In the genomic region with DNA sequence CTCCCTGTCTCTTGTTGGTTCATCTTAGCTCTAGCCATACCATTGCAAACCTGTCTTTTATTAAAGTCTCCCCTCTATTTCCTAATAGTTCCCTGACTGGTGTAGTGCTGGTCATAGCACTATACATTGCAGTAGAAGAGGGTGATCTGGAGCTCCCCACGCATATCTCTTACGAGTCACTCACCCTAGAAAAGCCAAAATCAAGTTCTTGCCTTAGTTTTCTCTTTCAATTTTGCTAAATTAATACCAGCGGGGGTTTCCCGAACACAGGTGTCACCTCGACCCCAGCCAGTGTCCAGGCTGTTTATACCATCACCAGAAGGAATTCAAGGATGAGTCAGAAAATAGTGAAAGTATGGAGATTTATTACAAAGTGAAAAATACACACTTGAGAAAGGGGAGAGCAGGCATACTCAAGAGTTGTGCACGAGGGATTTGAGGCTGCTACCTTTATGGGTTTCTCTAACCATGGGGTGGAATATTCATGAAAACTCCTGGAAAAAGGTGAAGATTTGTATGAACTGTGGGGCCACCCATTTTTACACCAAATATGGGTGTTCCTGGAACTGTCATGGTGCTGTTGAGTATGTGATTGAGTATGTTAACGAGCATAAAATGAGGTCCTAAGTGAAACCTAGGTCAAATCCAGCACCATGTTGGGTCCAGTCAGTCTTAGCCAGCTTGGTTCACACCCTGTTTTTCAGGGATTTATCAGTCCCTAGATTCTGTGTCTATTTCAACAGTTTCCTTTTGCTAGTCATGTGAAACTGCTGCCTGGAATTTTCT, we compare ENCODE assay signal across 1 cellular context.
TF ChIP-seq lines count a peak whose summit lies in the region.

No MANE protein-coding gene starts in this region.

TF ChIP-seq in K562, 482 proteins besides CTCF, POLR2A, EP300 and RAD21:
- TF ChIP-seq, protein P1, sequence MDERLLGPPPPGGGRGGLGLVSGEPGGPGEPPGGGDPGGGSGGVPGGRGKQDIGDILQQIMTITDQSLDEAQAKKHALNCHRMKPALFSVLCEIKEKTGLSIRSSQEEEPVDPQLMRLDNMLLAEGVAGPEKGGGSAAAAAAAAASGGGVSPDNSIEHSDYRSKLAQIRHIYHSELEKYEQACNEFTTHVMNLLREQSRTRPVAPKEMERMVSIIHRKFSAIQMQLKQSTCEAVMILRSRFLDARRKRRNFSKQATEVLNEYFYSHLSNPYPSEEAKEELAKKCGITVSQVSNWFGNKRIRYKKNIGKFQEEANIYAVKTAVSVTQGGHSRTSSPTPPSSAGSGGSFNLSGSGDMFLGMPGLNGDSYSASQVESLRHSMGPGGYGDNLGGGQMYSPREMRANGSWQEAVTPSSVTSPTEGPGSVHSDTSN (CRISPR knock-in tag; IDR thresholded peaks at IDR 0.05; ENCODE audit: low read depth), result no peak
- TF ChIP-seq, protein P1 (tag; conservative IDR thresholded peaks at IDR 0.05; ENCODE audit: low read depth), result peak; percentile 78
- TF ChIP-seq SIN3B (IDR thresholded peaks at IDR 0.05; ENCODE audit: low read depth), result no peak
- TF ChIP-seq HEY1 (CRISPR knock-in tag; IDR thresholded peaks at IDR 0.05; ENCODE audit: borderline replicate concordance), result no peak
- no peak for TF ChIP-seq GABPA (tag; conservative IDR thresholded peaks at IDR 0.05; ENCODE audit: low read depth)
- TF ChIP-seq, protein P2, sequence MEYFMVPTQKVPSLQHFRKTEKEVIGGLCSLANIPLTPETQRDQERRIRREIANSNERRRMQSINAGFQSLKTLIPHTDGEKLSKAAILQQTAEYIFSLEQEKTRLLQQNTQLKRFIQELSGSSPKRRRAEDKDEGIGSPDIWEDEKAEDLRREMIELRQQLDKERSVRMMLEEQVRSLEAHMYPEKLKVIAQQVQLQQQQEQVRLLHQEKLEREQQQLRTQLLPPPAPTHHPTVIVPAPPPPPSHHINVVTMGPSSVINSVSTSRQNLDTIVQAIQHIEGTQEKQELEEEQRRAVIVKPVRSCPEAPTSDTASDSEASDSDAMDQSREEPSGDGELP (CRISPR knock-in tag; IDR thresholded peaks at IDR 0.05; ENCODE audit: borderline replicate concordance), result no peak
- TF ChIP-seq ZNF79 (CRISPR knock-in tag; IDR thresholded peaks at IDR 0.05; ENCODE audit: low read depth), result no peak
- peak in 1 of 2 experiments; percentile 64; a peak in 1 of 4 replicates for TF ChIP-seq SRF (CRISPR knock-in tag; IDR thresholded peaks at IDR 0.05)
- TF ChIP-seq FOXK1 (CRISPR knock-in tag; IDR thresholded peaks at IDR 0.05; ENCODE audit: borderline replicate concordance), result no peak
- no peak for TF ChIP-seq ZNF274 (IDR thresholded peaks at IDR 0.05; ENCODE audit: borderline replicate concordance, low read depth, low read length)
- no peak for TF ChIP-seq NCOA6 (IDR thresholded peaks at IDR 0.05)
- TF ChIP-seq ETV5 (CRISPR knock-in tag; IDR thresholded peaks at IDR 0.05; ENCODE audit: low read depth), result no peak
- no peak for TF ChIP-seq PTBP1 (IDR thresholded peaks at IDR 0.05; ENCODE audit: low read depth, low read length)
- TF ChIP-seq HNRNPLL (IDR thresholded peaks at IDR 0.05; ENCODE audit: low read depth, low read length, poor library complexity, severe bottlenecking), result no peak
- TF ChIP-seq PHF8 (IDR thresholded peaks at IDR 0.05; ENCODE audit: borderline replicate concordance, low read length), result no peak
- TF ChIP-seq ZNF124 (CRISPR knock-in tag; IDR thresholded peaks at IDR 0.05), result no peak
- no peak for TF ChIP-seq HNRNPH1 (optimal IDR thresholded peaks at IDR 0.05; ENCODE audit: low read depth, low read length)
- no peak for TF ChIP-seq SPI1 (IDR thresholded peaks at IDR 0.05; ENCODE audit: borderline replicate concordance, low read depth, low read length)
- no peak for TF ChIP-seq MECOM (CRISPR knock-in tag; IDR thresholded peaks at IDR 0.05)
- TF ChIP-seq ZNF551 (CRISPR knock-in tag; IDR thresholded peaks at IDR 0.05), result no peak
- no peak for TF ChIP-seq DACH1 (IDR thresholded peaks at IDR 0.05; ENCODE audit: partially characterized antibody)
- TF ChIP-seq MAZ (CRISPR knock-in tag; conservative IDR thresholded peaks at IDR 0.05 in 1 of 2, IDR thresholded peaks at IDR 0.05 in 1 of 2), result no peak
- TF ChIP-seq MEIS2 (IDR thresholded peaks at IDR 0.05; ENCODE audit: partially characterized antibody), result peak; percentile 77
- no peak for TF ChIP-seq JUN (IDR thresholded peaks at IDR 0.05; ENCODE audit: borderline replicate concordance, low read depth, low read length)
- TF ChIP-seq JUN (CRISPR knock-in tag; IDR thresholded peaks at IDR 0.05; ENCODE audit: borderline replicate concordance), result no peak
- no peak for TF ChIP-seq CREB1 (IDR thresholded peaks at IDR 0.05)
- TF ChIP-seq CREB1 (CRISPR knock-in tag; IDR thresholded peaks at IDR 0.05), result no peak
- TF ChIP-seq CREM (IDR thresholded peaks at IDR 0.05; ENCODE audit: low read depth), result no peak
- no peak for TF ChIP-seq POLR2B (IDR thresholded peaks at IDR 0.05; ENCODE audit: low read depth, partially characterized antibody)
- TF ChIP-seq SAFB (IDR thresholded peaks at IDR 0.05; ENCODE audit: borderline replicate concordance, low read depth, low read length), result no peak
- TF ChIP-seq ZBTB1 (CRISPR knock-in tag; IDR thresholded peaks at IDR 0.05; ENCODE audit: borderline replicate concordance, low read depth), result no peak
- TF ChIP-seq ZNF232 (CRISPR knock-in tag; IDR thresholded peaks at IDR 0.05), result no peak
- TF ChIP-seq SETDB1 (IDR thresholded peaks at IDR 0.05; ENCODE audit: low read length), result no peak
- TF ChIP-seq RAD51 (IDR thresholded peaks at IDR 0.05; ENCODE audit: borderline replicate concordance, low read depth), result no peak
- TF ChIP-seq ZKSCAN1 (IDR thresholded peaks at IDR 0.05; ENCODE audit: low read depth, low read length), result no peak
- no peak for TF ChIP-seq RBM39 (optimal IDR thresholded peaks at IDR 0.05; ENCODE audit: low read depth, low read length)
- TF ChIP-seq, protein P3, sequence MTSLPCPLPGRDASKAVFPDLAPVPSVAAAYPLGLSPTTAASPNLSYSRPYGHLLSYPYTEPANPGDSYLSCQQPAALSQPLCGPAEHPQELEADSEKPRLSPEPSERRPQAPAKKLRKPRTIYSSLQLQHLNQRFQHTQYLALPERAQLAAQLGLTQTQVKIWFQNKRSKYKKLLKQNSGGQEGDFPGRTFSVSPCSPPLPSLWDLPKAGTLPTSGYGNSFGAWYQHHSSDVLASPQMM (CRISPR knock-in tag; IDR thresholded peaks at IDR 0.05), result no peak
- TF ChIP-seq, protein P4, sequence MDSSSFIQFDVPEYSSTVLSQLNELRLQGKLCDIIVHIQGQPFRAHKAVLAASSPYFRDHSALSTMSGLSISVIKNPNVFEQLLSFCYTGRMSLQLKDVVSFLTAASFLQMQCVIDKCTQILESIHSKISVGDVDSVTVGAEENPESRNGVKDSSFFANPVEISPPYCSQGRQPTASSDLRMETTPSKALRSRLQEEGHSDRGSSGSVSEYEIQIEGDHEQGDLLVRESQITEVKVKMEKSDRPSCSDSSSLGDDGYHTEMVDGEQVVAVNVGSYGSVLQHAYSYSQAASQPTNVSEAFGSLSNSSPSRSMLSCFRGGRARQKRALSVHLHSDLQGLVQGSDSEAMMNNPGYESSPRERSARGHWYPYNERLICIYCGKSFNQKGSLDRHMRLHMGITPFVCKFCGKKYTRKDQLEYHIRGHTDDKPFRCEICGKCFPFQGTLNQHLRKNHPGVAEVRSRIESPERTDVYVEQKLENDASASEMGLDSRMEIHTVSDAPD (CRISPR knock-in tag; IDR thresholded peaks at IDR 0.05), result no peak
- TF ChIP-seq, protein P5, sequence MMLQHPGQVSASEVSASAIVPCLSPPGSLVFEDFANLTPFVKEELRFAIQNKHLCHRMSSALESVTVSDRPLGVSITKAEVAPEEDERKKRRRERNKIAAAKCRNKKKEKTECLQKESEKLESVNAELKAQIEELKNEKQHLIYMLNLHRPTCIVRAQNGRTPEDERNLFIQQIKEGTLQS (IDR thresholded peaks at IDR 0.05), result peak; percentile 12; the same call in 1 of the 2 replicates
- TF ChIP-seq, protein P5 (CRISPR knock-in tag; conservative IDR thresholded peaks at IDR 0.05), result no peak
- TF ChIP-seq, protein P6, sequence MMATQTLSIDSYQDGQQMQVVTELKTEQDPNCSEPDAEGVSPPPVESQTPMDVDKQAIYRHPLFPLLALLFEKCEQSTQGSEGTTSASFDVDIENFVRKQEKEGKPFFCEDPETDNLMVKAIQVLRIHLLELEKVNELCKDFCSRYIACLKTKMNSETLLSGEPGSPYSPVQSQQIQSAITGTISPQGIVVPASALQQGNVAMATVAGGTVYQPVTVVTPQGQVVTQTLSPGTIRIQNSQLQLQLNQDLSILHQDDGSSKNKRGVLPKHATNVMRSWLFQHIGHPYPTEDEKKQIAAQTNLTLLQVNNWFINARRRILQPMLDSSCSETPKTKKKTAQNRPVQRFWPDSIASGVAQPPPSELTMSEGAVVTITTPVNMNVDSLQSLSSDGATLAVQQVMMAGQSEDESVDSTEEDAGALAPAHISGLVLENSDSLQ (IDR thresholded peaks at IDR 0.05), result peak; percentile 59; the same call in 1 of the 2 replicates
- no peak for TF ChIP-seq MYNN (IDR thresholded peaks at IDR 0.05)
- no peak for TF ChIP-seq MYNN (CRISPR knock-in tag; IDR thresholded peaks at IDR 0.05)
- no peak for TF ChIP-seq PHF20 (IDR thresholded peaks at IDR 0.05; ENCODE audit: partially characterized antibody)
- TF ChIP-seq ZC3H8 (IDR thresholded peaks at IDR 0.05), result no peak
